In the genomic region with DNA sequence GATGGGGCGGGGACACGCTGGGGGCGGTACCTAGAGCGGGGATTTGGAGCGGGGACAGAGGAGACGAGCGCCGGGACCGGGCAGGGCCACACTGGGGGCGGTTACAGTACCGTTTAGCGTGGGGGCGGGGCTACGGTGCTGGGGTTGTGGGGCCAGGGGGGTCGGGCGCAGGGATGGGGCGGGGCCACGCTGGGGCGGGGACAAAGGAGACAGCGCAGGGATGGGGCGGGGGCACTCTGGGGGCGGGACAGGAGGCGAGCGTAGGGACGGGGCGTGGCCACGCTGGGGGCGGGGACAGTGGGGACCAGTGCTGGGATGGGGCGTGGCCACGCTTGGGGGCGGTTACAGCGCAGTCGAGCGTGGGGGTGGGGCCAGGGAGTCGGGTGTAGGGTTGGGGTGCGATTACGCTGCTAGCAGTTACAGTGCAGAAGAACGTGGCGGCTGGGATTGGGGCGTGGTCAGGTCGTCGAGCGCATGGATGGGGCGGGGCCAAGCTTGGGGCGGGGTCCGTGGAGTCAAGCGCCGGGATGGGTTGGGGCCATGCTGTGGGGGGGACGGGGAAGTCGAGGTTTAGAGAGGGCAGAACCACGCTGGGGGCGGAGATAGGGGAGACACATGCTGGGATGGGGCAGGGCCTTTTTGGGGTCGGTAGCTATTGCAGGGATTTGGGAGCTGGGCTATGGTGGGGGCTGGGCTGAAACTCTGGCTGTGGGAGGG, we compare ENCODE assay signal across 1 cellular context.
A peak's percentile ranks its signal among the peaks of the same experiment; 100 is the strongest.
TF ChIP-seq lines count a peak whose summit lies in the region.

No MANE protein-coding gene starts in this region.

TF ChIP-seq in K562, 482 proteins besides CTCF, POLR2A, EP300 and RAD21 (continued from another document):
- 0 out of 2 replicates have a peak, but pooled peaks have one; percentile 33 for TF ChIP-seq TOE1 (IDR thresholded peaks at IDR 0.05; ENCODE audit: borderline replicate concordance)
- no peak for TF ChIP-seq TOE1 (CRISPR knock-in tag; IDR thresholded peaks at IDR 0.05; ENCODE audit: borderline replicate concordance, low read depth)
- no peak for TF ChIP-seq FUS (optimal IDR thresholded peaks at IDR 0.05; ENCODE audit: low read depth, low read length)
- TF ChIP-seq BMI1 (IDR thresholded peaks at IDR 0.05; ENCODE audit: low read length): no peak
- no peak for TF ChIP-seq NCOR1 (IDR thresholded peaks at IDR 0.05)
- TF ChIP-seq, protein P1, sequence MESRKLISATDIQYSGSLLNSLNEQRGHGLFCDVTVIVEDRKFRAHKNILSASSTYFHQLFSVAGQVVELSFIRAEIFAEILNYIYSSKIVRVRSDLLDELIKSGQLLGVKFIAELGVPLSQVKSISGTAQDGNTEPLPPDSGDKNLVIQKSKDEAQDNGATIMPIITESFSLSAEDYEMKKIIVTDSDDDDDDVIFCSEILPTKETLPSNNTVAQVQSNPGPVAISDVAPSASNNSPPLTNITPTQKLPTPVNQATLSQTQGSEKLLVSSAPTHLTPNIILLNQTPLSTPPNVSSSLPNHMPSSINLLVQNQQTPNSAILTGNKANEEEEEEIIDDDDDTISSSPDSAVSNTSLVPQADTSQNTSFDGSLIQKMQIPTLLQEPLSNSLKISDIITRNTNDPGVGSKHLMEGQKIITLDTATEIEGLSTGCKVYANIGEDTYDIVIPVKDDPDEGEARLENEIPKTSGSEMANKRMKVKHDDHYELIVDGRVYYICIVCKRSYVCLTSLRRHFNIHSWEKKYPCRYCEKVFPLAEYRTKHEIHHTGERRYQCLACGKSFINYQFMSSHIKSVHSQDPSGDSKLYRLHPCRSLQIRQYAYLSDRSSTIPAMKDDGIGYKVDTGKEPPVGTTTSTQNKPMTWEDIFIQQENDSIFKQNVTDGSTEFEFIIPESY (CRISPR knock-in tag; IDR thresholded peaks at IDR 0.05): no peak
- no peak for TF ChIP-seq FOXA3 (CRISPR knock-in tag; conservative IDR thresholded peaks at IDR 0.05 in 1 of 2, IDR thresholded peaks at IDR 0.05 in 1 of 2)
- TF ChIP-seq ZNF561 (CRISPR knock-in tag; conservative IDR thresholded peaks at IDR 0.05): no peak
- no peak for TF ChIP-seq MITF (IDR thresholded peaks at IDR 0.05)
- no peak for TF ChIP-seq NFRKB (IDR thresholded peaks at IDR 0.05; ENCODE audit: low read depth)
- TF ChIP-seq CHD1 (IDR thresholded peaks at IDR 0.05; ENCODE audit: low read length): no peak
- TF ChIP-seq NR4A1 (CRISPR knock-in tag; IDR thresholded peaks at IDR 0.05): no peak
- no peak for TF ChIP-seq NR4A1 (tag; IDR thresholded peaks at IDR 0.05)
- TF ChIP-seq HOXB6 (CRISPR knock-in tag; IDR thresholded peaks at IDR 0.05; ENCODE audit: borderline replicate concordance): no peak
